29 cellular contexts compared by ENCODE assay signal in genomic region chr14:39847191-39847590, GRCh38.
"Had no signal": no experiment of that assay in that cellular context is flagged by ENCODE, and none has a peak within 500 bp of the region (broad histone marks: within the 10 kb centered on the region; RNA-seq: fewer than 3 reads in every experiment).

No MANE protein-coding gene starts in this region.

- H3K4me3 ChIP-seq: body of pancreas, cardiac muscle cell, colonic mucosa, gastroesophageal sphincter, hepatocyte, lung, mucosa of descending colon, sigmoid colon, thyroid gland, upper lobe of left lung had no signal

- ATAC-seq: body of pancreas; gastroesophageal sphincter; left lobe of liver; mucosa of descending colon; stimulated activated memory B cell treated with anti-CD40 and anti-IgM and Interleukin-4, amounts not matched to agents 10 μg/mL and 1 μg/mL and 100 μg/mL, for 72 hours; stimulated activated naive CD8-positive, alpha-beta T cell treated with anti-CD3 and anti-CD28 coated beads, Interleukin-15, amount 100 ng/mL, for 72 hours had no signal

- DNase-seq: activated CD4-positive, alpha-beta T cell treated with anti-CD3 and anti-CD28 coated beads for 4 hours; activated CD4-positive, alpha-beta T cell treated with anti-CD3 and anti-CD28 coated beads, Interleukin-2, amount 50 U/mL, for 48 hours; activated CD4-positive, CD25-positive, alpha-beta regulatory T cell; activated CD8-positive, alpha-beta memory T cell treated with anti-CD3 and anti-CD28 coated beads for 24 hours; activated gamma-delta T cell; activated naive CD4-positive, alpha-beta T cell treated with anti-CD3 and anti-CD28 coated beads, Interleukin-2, amount 50 U/mL, for 16 hours; activated T-cell treated with anti-CD3 and anti-CD28 coated beads, Interleukin-2, amount 50 U/mL, for 24 hours; amniotic stem cell; body of pancreas; cerebellar nuclear complex; colonic mucosa; effector CD8-positive, alpha-beta T cell; mucosa of descending colon; retina; sigmoid colon; small intestine; stimulated activated CD4-positive, alpha-beta T cell treated with anti-CD3 and anti-CD28 coated beads, Interleukin-1b, Interleukin-23, amount 100 ng/mL, for 48 hours; stimulated activated CD4-positive, alpha-beta T cell treated with anti-CD3 and anti-CD28 coated beads, Interleukin-4, amount 100 ng/mL, for 4 hours; stimulated activated CD8-positive, alpha-beta memory T cell treated with anti-CD3 and anti-CD28 coated beads, Interleukin-4, amount 100 ng/mL, for 48 hours; stimulated activated naive CD8-positive, alpha-beta T cell treated with anti-CD3 and anti-CD28 coated beads, Interleukin-15, amount 100 ng/mL, for 72 hours; T-helper 1 cell; thyroid gland; upper lobe of left lung had no signal
